2 cellular contexts compared by ENCODE assay signal in genomic region chr11:3055881-3056280, GRCh38.
TF ChIP-seq lines count a peak whose summit lies in the region.

No MANE protein-coding gene starts in this region.

TF ChIP-seq in SK-N-SH, 30 proteins besides CTCF, POLR2A, EP300 and RAD21 (continued from another document):
- TF ChIP-seq USF2 (IDR thresholded peaks at IDR 0.05; ENCODE audit: borderline replicate concordance, low read depth, low read length), result no peak

TF ChIP-seq in SK-N-SH treated with all-trans-retinoic acid at 6 μM for 48 hours, 23 proteins besides CTCF, POLR2A, EP300 and RAD21 (continued from another document):
- TF ChIP-seq PATZ1 (CRISPR knock-in tag; IDR thresholded peaks at IDR 0.05; ENCODE audit: borderline replicate concordance), result no peak
- TF ChIP-seq TCF4 (CRISPR knock-in tag; IDR thresholded peaks at IDR 0.05; ENCODE audit: borderline replicate concordance), result no peak
- TF ChIP-seq PPARA (CRISPR knock-in tag; IDR thresholded peaks at IDR 0.05; ENCODE audit: borderline replicate concordance), result no peak
